In genomic region chr6:6678185-6678671, GRCh38 we compare ENCODE assay signal across 1 cellular context.
TF ChIP-seq lines count a peak whose summit lies in the region.

No MANE protein-coding gene starts in this region.

TF ChIP-seq in K562, 482 proteins besides CTCF, POLR2A, EP300 and RAD21 (continued from another document and continues in another):
- peak; percentile 94 for TF ChIP-seq ATF3 (IDR thresholded peaks at IDR 0.05)
- TF ChIP-seq ATF3 (CRISPR knock-in tag; conservative IDR thresholded peaks at IDR 0.05), result peak; percentile 92
- no peak for TF ChIP-seq THRAP3 (IDR thresholded peaks at IDR 0.05; ENCODE audit: borderline replicate concordance)
- peak; percentile 70; the same call in 1 of the 2 replicates for TF ChIP-seq KLF1 (tag; IDR thresholded peaks at IDR 0.05)
- no peak for TF ChIP-seq AFF4 (CRISPR knock-in tag; IDR thresholded peaks at IDR 0.05)
- peak; percentile 78 for TF ChIP-seq DPF2 (IDR thresholded peaks at IDR 0.05)
- no peak for TF ChIP-seq TFE3 (CRISPR knock-in tag; IDR thresholded peaks at IDR 0.05)
- TF ChIP-seq HBP1 (CRISPR knock-in tag; IDR thresholded peaks at IDR 0.05), result peak; percentile 59; the same call in 1 of the 2 replicates
- peak; percentile 52; the same call in 1 of the 2 replicates for TF ChIP-seq SOX6 (IDR thresholded peaks at IDR 0.05)
- peak in 1 of 2 experiments; percentile 30; a peak in 1 of 4 replicates for TF ChIP-seq RCOR1 (IDR thresholded peaks at IDR 0.05; ENCODE audit: borderline replicate concordance in 1 of 2, low read depth in 2 of 2, low read length in 2 of 2)
- TF ChIP-seq TRIM24 (IDR thresholded peaks at IDR 0.05), result peak in 1 of 2 experiments; percentile 57; a peak in 1 of 4 replicates
- TF ChIP-seq ATF7 (IDR thresholded peaks at IDR 0.05), result peak; percentile 93
- peak; percentile 33 for TF ChIP-seq NEUROD1 (IDR thresholded peaks at IDR 0.05; ENCODE audit: borderline replicate concordance, low read depth, low read length, partially characterized antibody)
- TF ChIP-seq BMI1 (IDR thresholded peaks at IDR 0.05; ENCODE audit: low read length), result no peak
- peak; percentile 97 for TF ChIP-seq FOSL1 (tag; conservative IDR thresholded peaks at IDR 0.05)
- no peak for TF ChIP-seq ZNF511 (CRISPR knock-in tag; IDR thresholded peaks at IDR 0.05)
- no peak for TF ChIP-seq HDGF (IDR thresholded peaks at IDR 0.05)
- TF ChIP-seq FOXK2 (conservative IDR thresholded peaks at IDR 0.05 in 1 of 2, IDR thresholded peaks at IDR 0.05 in 1 of 2; ENCODE audit: low read depth in 2 of 2), result peak; percentile 62 to 69
- TF ChIP-seq ZNF324 (CRISPR knock-in tag; IDR thresholded peaks at IDR 0.05), result 0 out of 2 replicates have a peak, but pooled peaks have one; percentile 5
- peak; percentile 94 for TF ChIP-seq CREM (IDR thresholded peaks at IDR 0.05; ENCODE audit: low read depth)
- no peak for TF ChIP-seq OTX1 (CRISPR knock-in tag; IDR thresholded peaks at IDR 0.05)
- TF ChIP-seq CREB1 (IDR thresholded peaks at IDR 0.05), result peak; percentile 89
- TF ChIP-seq CREB1 (CRISPR knock-in tag; IDR thresholded peaks at IDR 0.05), result peak; percentile 89
- TF ChIP-seq JUN (IDR thresholded peaks at IDR 0.05; ENCODE audit: borderline replicate concordance, low read depth, low read length), result peak; percentile 97
- no peak for TF ChIP-seq JUN (CRISPR knock-in tag; IDR thresholded peaks at IDR 0.05; ENCODE audit: borderline replicate concordance)
- TF ChIP-seq MAX (CRISPR knock-in tag; IDR thresholded peaks at IDR 0.05), result peak; percentile 61
- no peak for TF ChIP-seq VEZF1 (CRISPR knock-in tag; IDR thresholded peaks at IDR 0.05)
- TF ChIP-seq ZNF592 (IDR thresholded peaks at IDR 0.05), result peak; percentile 23; the same call in 1 of the 2 replicates
- no peak for TF ChIP-seq MYC (IDR thresholded peaks at IDR 0.05; ENCODE audit: low read depth, low read length)
- TF ChIP-seq MYC (CRISPR knock-in tag; IDR thresholded peaks at IDR 0.05; ENCODE audit: borderline replicate concordance, low read depth), result no peak
- peak; percentile 72; the same call in 1 of the 2 replicates for TF ChIP-seq FOXP1 (CRISPR knock-in tag; IDR thresholded peaks at IDR 0.05)
- TF ChIP-seq POU5F1 (IDR thresholded peaks at IDR 0.05; ENCODE audit: borderline replicate concordance, low read depth, low read length, partially characterized antibody), result no peak
- TF ChIP-seq MAZ (CRISPR knock-in tag; conservative IDR thresholded peaks at IDR 0.05 in 1 of 2, IDR thresholded peaks at IDR 0.05 in 1 of 2), result 0 out of 4 replicates have a peak, but pooled peaks of 1 of the 2 experiments have one; percentile 20
- TF ChIP-seq HMBOX1 (IDR thresholded peaks at IDR 0.05), result peak; percentile 88
- 0 out of 2 replicates have a peak, but pooled peaks have one; percentile 45 for TF ChIP-seq ZBTB17 (CRISPR knock-in tag; IDR thresholded peaks at IDR 0.05)
- no peak for TF ChIP-seq NR2C1 (IDR thresholded peaks at IDR 0.05)
- no peak for TF ChIP-seq NR2C1 (tag; IDR thresholded peaks at IDR 0.05)
- peak; percentile 73 for TF ChIP-seq NCOA1 (IDR thresholded peaks at IDR 0.05; ENCODE audit: low read depth)
- TF ChIP-seq JUND (IDR thresholded peaks at IDR 0.05; ENCODE audit: borderline replicate concordance, low read depth, low read length), result peak; percentile 95
- TF ChIP-seq JUND (tag; IDR thresholded peaks at IDR 0.05; ENCODE audit: borderline replicate concordance, low read depth, low read length), result peak; percentile 96
- TF ChIP-seq RHOXF2B (CRISPR knock-in tag; conservative IDR thresholded peaks at IDR 0.05), result no peak
- peak; percentile 75 for TF ChIP-seq CTBP1 (IDR thresholded peaks at IDR 0.05; ENCODE audit: borderline replicate concordance)
- peak; percentile 32; the same call in 1 of the 2 replicates for TF ChIP-seq SMARCC2 (IDR thresholded peaks at IDR 0.05; ENCODE audit: low read depth)
- TF ChIP-seq ERF (CRISPR knock-in tag; IDR thresholded peaks at IDR 0.05), result 0 out of 2 replicates have a peak, but pooled peaks have one; percentile 26
- no peak for TF ChIP-seq TCF3 (CRISPR knock-in tag; IDR thresholded peaks at IDR 0.05)
- peak; percentile 48; the same call in 1 of the 2 replicates for TF ChIP-seq DMBX1 (CRISPR knock-in tag; IDR thresholded peaks at IDR 0.05; ENCODE audit: borderline replicate concordance)
- TF ChIP-seq ARID1B (IDR thresholded peaks at IDR 0.05), result peak; percentile 72; the same call in 1 of the 2 replicates
- peak; percentile 46; the same call in 1 of the 2 replicates for TF ChIP-seq ZBTB12 (CRISPR knock-in tag; IDR thresholded peaks at IDR 0.05)
- TF ChIP-seq ZNF175 (CRISPR knock-in tag; IDR thresholded peaks at IDR 0.05; ENCODE audit: low read depth), result peak; percentile 51; the same call in 1 of the 2 replicates
- TF ChIP-seq MTA1 (IDR thresholded peaks at IDR 0.05; ENCODE audit: borderline replicate concordance), result 0 out of 2 replicates have a peak, but pooled peaks have one; percentile 50
- no peak for TF ChIP-seq ZFPM2 (CRISPR knock-in tag; IDR thresholded peaks at IDR 0.05)
- peak; percentile 86 for TF ChIP-seq FOXJ2 (tag; IDR thresholded peaks at IDR 0.05)
- TF ChIP-seq SMARCE1 (IDR thresholded peaks at IDR 0.05), result peak; percentile 74; the same call in 1 of the 2 replicates
- 0 out of 4 replicates have a peak, but pooled peaks of 1 of the 2 experiments have one; percentile 28 for TF ChIP-seq SRF (CRISPR knock-in tag; IDR thresholded peaks at IDR 0.05)
